16 cellular contexts compared by ENCODE assay signal in genomic region chr10:89228136-89228535, GRCh38. TPM values are rescaled to one million over a fixed set of nuclear protein-coding genes. Genes with fewer than 3 reads are reported as not detected.
DNase-seq lines count a peak whose midpoint lies in the region; ATAC-seq and TF ChIP-seq lines count a peak whose summit lies in the region.
"Had no signal": no experiment of that assay in that cellular context is flagged by ENCODE, and none has a peak within 500 bp of the region (broad histone marks: within the 10 kb centered on the region; RNA-seq: fewer than 3 reads in every experiment).

No MANE protein-coding gene starts in this region.

- ATAC-seq in GM21737 (IDR thresholded peaks at IDR 0.05; ENCODE audit: unreplicated experiment): no peak
- ATAC-seq: A549, GM23338, HCT116 had no signal

- H3K27me3 ChIP-seq in esophagus muscularis mucosa: no peaks in the 10 kb centered on the region

- no peak for TF ChIP-seq EP300 in esophagus muscularis mucosa (IDR thresholded peaks at IDR 0.05)

- no peaks in the 10 kb centered on the region for H3K4me1 ChIP-seq in esophagus muscularis mucosa
- H3K4me1 ChIP-seq: A549 had no signal

- peak overlapping the region; percentile 37 for H3K27ac ChIP-seq in angular gyrus (ENCODE audit: low read depth, low read length)
- H3K27ac ChIP-seq in esophagus muscularis mucosa (replicated peaks in 1 of 4): no peak overlapping the region
- H3K27ac ChIP-seq: A549 had no signal

- DNase-seq in esophagus muscularis mucosa (ENCODE audit: extremely low spot score) (peak; percentile 39), midbrain (lab: John Stamatoyannopoulos, UW) (peak; percentile 43), cerebellum (ENCODE audit: low spot score) (no peak)
- no peak for DNase-seq in activated CD4-positive, alpha-beta T cell treated with anti-CD3 and anti-CD28 coated beads, Interleukin-2, amount 50 U/mL, for 1 hour
- DNase-seq: 8988T; Calu3; CD4-positive, alpha-beta memory T cell; COR-L47; DMS53; DMS79 treated with DMSO at 0.1 percent for 48 hours; H9 had no signal

- intact Hi-C loops in esophagus muscularis mucosa (cut with DNase I): no loop called here

- TF ChIP-seq CTCF in esophagus muscularis mucosa (IDR thresholded peaks at IDR 0.05): no peak

- peaks cover 0 to 39% (median 12%) of the 10 kb centered on the region in 4 donors for H3K36me3 ChIP-seq in esophagus muscularis mucosa

- H3K9me3 ChIP-seq in esophagus muscularis mucosa: no peaks in the 10 kb centered on the region
- H3K9me3 ChIP-seq: A549 had no signal

- H3K4me3 ChIP-seq in esophagus muscularis mucosa: no peak overlapping the region
- H3K4me3 ChIP-seq: A549, GM23338 had no signal

- no peak for TF ChIP-seq POLR2A in esophagus muscularis mucosa (IDR thresholded peaks at IDR 0.05; ENCODE audit: low read depth)

- WGBS in esophagus muscularis mucosa: 94% methylated on average over 3 of the region's 3 CpGs

RNA-seq across cellular contexts. Expression of gene CH25H, which starts 21.0 kb away (rescaled TPM):
- total RNA-seq in esophagus muscularis mucosa (10 to 100 TPM in 1 of 4 donors, 1 to 10 TPM in 3; 2.1 to 83.3 (median 2.4) TPM), cerebellum (0.73 TPM)
- total RNA-seq: Calu3; CD4-positive, alpha-beta memory T cell had no signal

RNA-seq across cellular contexts. Expression of gene LIPA, which starts 23.4 kb away (rescaled TPM):
- total RNA-seq in esophagus muscularis mucosa (10 to 100 TPM; 18.3 to 28.3 (median 24.0) TPM), cerebellum (36.4 TPM)

Comparison
In these comparisons a context has a peak if more than half of its experiments do, and no peak if none do; other contexts are left out.
1. DNase-seq: peak in esophagus muscularis mucosa (single experiment) and midbrain (single experiment); none in cerebellum (single experiment) and activated CD4-positive, alpha-beta T cell treated with anti-CD3 and anti-CD28 coated beads, Interleukin-2, amount 50 U/mL, for 1 hour (single experiment).